ENCODE assay signal across 8 cellular contexts in genomic region chr6:156719720-156720563, GRCh38. TPM values are rescaled to one million over a fixed set of nuclear protein-coding genes. Genes with fewer than 3 reads are reported as not detected.
DNase-seq lines count a peak whose midpoint lies in the region; ATAC-seq, FAIRE-seq and TF ChIP-seq lines count a peak whose summit lies in the region.

No MANE protein-coding gene starts in this region.

- peak overlapping the region; percentile 96 for H2BK5ac ChIP-seq in H1 (ENCODE audit: low read depth, low read length)

- TF ChIP-seq EP300 in H1 (IDR thresholded peaks at IDR 0.05; ENCODE audit: borderline replicate concordance in 1 of 2, low read depth in 2 of 2, low read length in 2 of 2) = no peak

- no peaks in the 10 kb centered on the region for H3K36me3 Mint-ChIP-seq in activated CD8-positive, alpha-beta memory T cell treated with anti-CD3 and anti-CD28 coated beads, Interleukin-2, amount 10 ng/mL, durations not matched to agents 7 days and 5 days

- TF ChIP-seq POLR2A in H1 (IDR thresholded peaks at IDR 0.05; ENCODE audit: control extremely low read depth in 1 of 2, low read depth in 2 of 2, low read length in 2 of 2) = no peak

- H3K56ac ChIP-seq in H1 (replicated peaks; ENCODE audit: insufficient read length, low read depth, low read length) = peak overlapping the region; percentile 60

- FAIRE-seq in H1 (lab: Jason Lieb, UNC) = no peak

- H3K4me2 ChIP-seq in H1 (ENCODE audit: insufficient read depth in 1 of 2, low read depth in 2 of 2, low read length in 2 of 2) = peak overlapping the region; percentile 24 to 33; a peak in 2 of 4 replicates

- peak overlapping the region; percentile 76; the same call in 1 of the 2 replicates for H4K8ac ChIP-seq in H1 (ENCODE audit: extremely low read depth, insufficient read depth, low read length)

- H2BK12ac ChIP-seq in H1 (ENCODE audit: low read depth, low read length) = peak overlapping the region; percentile 100

- H3K23ac ChIP-seq in H1 (ENCODE audit: insufficient read length) = no peak overlapping the region

- H3K4me3 ChIP-seq in HEK293 (ENCODE audit: low read depth, low read length) (peak overlapping the region; percentile 1; the same call in 1 of the 2 replicates), H1 (ENCODE audit: extremely low read depth in 1 of 4, insufficient read depth in 2 of 4, low read depth in 3 of 4, low read length in 4 of 4) (peak overlapping the region in 1 of 4 experiments; percentile 3; a peak in 2 of 8 replicates), mononuclear cell (ENCODE audit: low read length) (peak overlapping the region; percentile 32)

- H2BK15ac ChIP-seq in H1 (ENCODE audit: low read length) = peak overlapping the region; percentile 98; the same call in 1 of the 2 replicates

- H3K4ac ChIP-seq in H1 (replicated peaks; ENCODE audit: insufficient read length, low read depth, low read length) = peak overlapping the region; percentile 80

- H3K27me3 Mint-ChIP-seq in activated CD8-positive, alpha-beta memory T cell treated with anti-CD3 and anti-CD28 coated beads, Interleukin-2, amount 10 ng/mL, durations not matched to agents 7 days and 5 days = peaks cover 6% of the 10 kb centered on the region

- peak overlapping the region; percentile 98 for H2BK20ac ChIP-seq in H1 (ENCODE audit: low read length)

- H3K9me3 ChIP-seq in HEK293 (ENCODE audit: control insufficient read depth, insufficient read depth, low read depth, low read length) (no peaks in the 10 kb centered on the region), H1 (ENCODE audit: insufficient read depth in 2 of 2, low read depth in 1 of 2, low read length in 1 of 2) (no peaks in the 10 kb centered on the region), mononuclear cell (ENCODE audit: low read depth, low read length) (no peaks in the 10 kb centered on the region)

- H3K14ac ChIP-seq in H1 (ENCODE audit: insufficient read length) = no peak overlapping the region

- H2AFZ ChIP-seq in H1 (ENCODE audit: low read length) = peak overlapping the region; percentile 76; the same call in 1 of the 2 replicates

- H3K27ac ChIP-seq in HEK293 (ENCODE audit: extremely low read depth, low read depth, low read length) (peak overlapping the region; percentile 8; the same call in 1 of the 2 replicates), H1 (ENCODE audit: low read depth, low read length) (peak overlapping the region; percentile 43; the same call in 1 of the 2 replicates)

- H2BK120ac ChIP-seq in H1 (replicated peaks; ENCODE audit: low read depth, low read length) = peak overlapping the region; percentile 95

- TF ChIP-seq CTCF in GM10248 (IDR thresholded peaks at IDR 0.05; ENCODE audit: control extremely low read depth, extremely low read depth, low read depth, missing control alignments) = no peak
- TF ChIP-seq CTCF in HEK293 (tag by site-specific recombination; IDR thresholded peaks at IDR 0.05) = no peak
- TF ChIP-seq CTCF in H1 (IDR thresholded peaks at IDR 0.05; ENCODE audit: control extremely low read depth in 1 of 3, insufficient read depth in 1 of 3, low read depth in 1 of 3, low read length in 3 of 3) = no peak

- H3K4me3 Mint-ChIP-seq in activated CD8-positive, alpha-beta memory T cell treated with anti-CD3 and anti-CD28 coated beads, Interleukin-2, amount 10 ng/mL, durations not matched to agents 7 days and 5 days = peak overlapping the region; percentile 71

- H4K91ac ChIP-seq in H1 (replicated peaks; ENCODE audit: insufficient read length, low read length) = peak overlapping the region; percentile 99

- CTCF ChIA-PET in GM10248 (lab: Yijun Ruan, JAX) (interaction anchor here (0.9 to 2.0 kb wide), 10 partner anchors 9 to 171 kb away, joined by 3 to 7 read pairs (median 6); no protein-coding TSS in a partner anchor), HEK293 (lab: Yijun Ruan, JAX) (no interaction called here), H1 (lab: Charles Lee; ENCODE audit: partially characterized antibody) (interaction anchor here (0.6 to 1.9 kb wide), 8 partner anchors 11 to 254 kb away, joined by 3 to 8 read pairs (median 3); no protein-coding TSS in a partner anchor)
- CTCF ChIA-PET in activated CD8-positive, alpha-beta memory T cell treated with anti-CD3 and anti-CD28 coated beads, Interleukin-2, amount 10 ng/mL, durations not matched to agents 7 days and 5 days (lab: Charles Lee) = interaction anchor here (0.8 kb wide), 1 partner anchor 16 kb away, joined by 3 read pairs; no protein-coding TSS in a partner anchor

- no peak overlapping the region for H3K9ac ChIP-seq in H1 (replicated peaks in 1 of 4; ENCODE audit: extremely low read depth in 1 of 4, low read depth in 3 of 4, low read length in 3 of 4)

- TF ChIP-seq RAD21 in H1 (IDR thresholded peaks at IDR 0.05 in 1 of 2, conservative IDR thresholded peaks at IDR 0.05 in 1 of 2; ENCODE audit: low read depth in 2 of 2, low read length in 2 of 2) = no peak

- DNase-seq in GM10248 (ENCODE audit: extremely low spot score) = peak; percentile 76
- DNase-seq in NCI-H146 treated with DMSO at 0.1 percent for 48 hours (lab: John Stamatoyannopoulos, UW; ENCODE audit: unreplicated experiment) = peak; percentile 61
- peak; percentile 66 for DNase-seq in activated CD8-positive, alpha-beta memory T cell treated with anti-CD3 and anti-CD28 coated beads, Interleukin-2, amount 10 ng/mL, durations not matched to agents 7 days and 5 days
- peak in 1 of 2 experiments; percentile 66 for DNase-seq in H1 (ENCODE audit: low read depth in 1 of 2, low spot score in 2 of 2)
- DNase-seq in stimulated activated CD8-positive, alpha-beta memory T cell treated with anti-CD3 and anti-CD28 coated beads, Interleukin-2, amount 100 ng/mL, for 1 hour (ENCODE audit: low read depth in 2 of 2) = peak; percentile 15 to 34
- DNase-seq in NCI-H2107 (lab: John Stamatoyannopoulos, UW) = no peak

- H4K20me1 ChIP-seq in H1 (replicated peaks in 1 of 2; ENCODE audit: control insufficient read depth in 1 of 2, insufficient read depth in 2 of 2, low read length in 2 of 2) = no peaks in the 10 kb centered on the region

- WGBS in H1 (ENCODE audit: extremely low coverage in 1 of 2, insufficient coverage in 1 of 2, insufficient read length in 1 of 2, insufficient replicate concordance in 2 of 2, low coverage in 1 of 2, low lambda C conversion rate in 2 of 2, missing lambda C conversion rate in 1 of 2), 2 experiments = 38% methylated on average over 50 of the region's 50 CpGs; no CpG with 5 or more reads in 1 of the 2 experiments

- peak overlapping the region; percentile 52 for H3K27ac Mint-ChIP-seq in activated CD8-positive, alpha-beta memory T cell treated with anti-CD3 and anti-CD28 coated beads, Interleukin-2, amount 10 ng/mL, durations not matched to agents 7 days and 5 days

- no peaks in the 10 kb centered on the region; the same call in 1 of the 2 replicates for H3K23me2 ChIP-seq in H1 (ENCODE audit: low read depth, low read length)

- H3K36me3 ChIP-seq in HEK293 (ENCODE audit: control insufficient read depth in 2 of 2, insufficient read depth in 1 of 2, low read length in 2 of 2) (no peaks in the 10 kb centered on the region), H1 (ENCODE audit: control insufficient read depth in 2 of 4, insufficient read depth in 4 of 4, low read length in 3 of 4) (no peaks in the 10 kb centered on the region)

- H3K9me3 Mint-ChIP-seq in activated CD8-positive, alpha-beta memory T cell treated with anti-CD3 and anti-CD28 coated beads, Interleukin-2, amount 10 ng/mL, durations not matched to agents 7 days and 5 days (ENCODE audit: low read depth) = no peaks in the 10 kb centered on the region

- peaks cover 13% of the 10 kb centered on the region for H3K4me1 Mint-ChIP-seq in activated CD8-positive, alpha-beta memory T cell treated with anti-CD3 and anti-CD28 coated beads, Interleukin-2, amount 10 ng/mL, durations not matched to agents 7 days and 5 days

- H2AK5ac ChIP-seq in H1 (ENCODE audit: low read depth, low read length) = peak overlapping the region; percentile 87; the same call in 1 of the 2 replicates

- no peaks in the 10 kb centered on the region for H3K27me3 ChIP-seq in H1 (replicated peaks in 1 of 4; ENCODE audit: control insufficient read depth in 3 of 4, extremely low read depth in 1 of 4, insufficient read depth in 3 of 4, low read length in 3 of 4)
- H3K27me3 ChIP-seq in mononuclear cell (ENCODE audit: insufficient read depth, low read length) = no peaks in the 10 kb centered on the region

- peak overlapping the region; percentile 93 for H3K18ac ChIP-seq in H1 (ENCODE audit: extremely low read depth, low read length)

- no peaks in the 10 kb centered on the region for H3K79me2 ChIP-seq in H1 (ENCODE audit: control insufficient read depth in 1 of 2, insufficient read depth in 2 of 2, low read length in 2 of 2)

- POLR2A ChIA-PET in GM10248 (lab: Yijun Ruan, JAX) (interaction anchor here (0.7 to 1.3 kb wide), 4 partner anchors 10 to 57 kb away, joined by 3 to 7 read pairs (median 5); partner anchors contain the start of gene ARID1B), HEK293 (lab: Yijun Ruan, JAX) (interaction anchor here (0.7 to 1.9 kb wide), 3 partner anchors 9 to 108 kb away, joined by 4 to 7 read pairs (median 4); no protein-coding TSS in a partner anchor), H1 (lab: Charles Lee; ENCODE audit: partially characterized antibody) (interaction anchor here (1.6 kb wide), 2 partner anchors 11 to 369 kb away, joined by 3 to 4 read pairs; no protein-coding TSS in a partner anchor)

- peak overlapping the region; percentile 69 for H4K5ac ChIP-seq in H1 (ENCODE audit: insufficient read length, low read depth, low read length)

- ATAC-seq in activated CD8-positive, alpha-beta memory T cell treated with anti-CD3 and anti-CD28 coated beads, Interleukin-2, amount 10 ng/mL, durations not matched to agents 7 days and 5 days = peak; percentile 87

- H3K4me1 ChIP-seq in HEK293 (ENCODE audit: control insufficient read depth, insufficient read depth, low read length) = no peaks in the 10 kb centered on the region; the same call in 1 of the 2 replicates
- H3K4me1 ChIP-seq in H1 (replicated peaks in 1 of 4; ENCODE audit: control insufficient read depth in 3 of 4, insufficient read depth in 4 of 4, low read length in 3 of 4) = peaks cover 14 to 28% (median 24%) of the 10 kb centered on the region in 4 experiments; a peak in 6 of 7 replicates
- peaks cover 23% of the 10 kb centered on the region for H3K4me1 ChIP-seq in mononuclear cell (ENCODE audit: insufficient read depth, low read length)

- no peaks in the 10 kb centered on the region for H3K79me1 ChIP-seq in H1 (ENCODE audit: low read depth, low read length)

RNA-seq across cellular contexts. Expression of gene ARID1B, which starts 57.2 kb away (rescaled TPM):
- total RNA-seq in activated CD8-positive, alpha-beta memory T cell treated with anti-CD3 and anti-CD28 coated beads, Interleukin-2, amount 10 ng/mL, durations not matched to agents 7 days and 5 days = 10 to 100 TPM; 59.5 to 81.5 TPM
- total RNA-seq in H1 (2021; fragmentation: NEBNext Ultra II Directional; extraction: Animal tissue kit (Norgen Biotek cat#: 25700)) = 70.3 and 71.2 TPM in 2 replicates
- polyA plus RNA-seq in H1 (2011; rRNA removed) = 24.3 and 32.2 TPM in 2 replicates
- polyA plus RNA-seq in H1 (2011; cell fraction: cytosol; rRNA removed) = 23.8 TPM
- polyA plus RNA-seq in H1 (2011; cell fraction: nucleus; rRNA removed) = 72.6 TPM
- 39.0 to 46.3 TPM (median 43.7 TPM) in 4 replicates for polyA plus RNA-seq in H1 (2012, experiment 1 of 2)
- polyA plus RNA-seq in H1 (2012, experiment 2 of 2) = 7.0 TPM
- 29.4 TPM for polyA plus RNA-seq in H1 (2013, experiment 1 of 2)
- polyA plus RNA-seq in H1 (2013, experiment 2 of 2) = 29.7 TPM
- polyA minus RNA-seq in H1 (2011; rRNA and poly(A)+ RNA removed) = 124 and 131 TPM in 2 replicates
- polyA minus RNA-seq in H1 (2011; cell fraction: cytosol; rRNA and poly(A)+ RNA removed) = 103 TPM
- 315 TPM for polyA minus RNA-seq in H1 (2011; cell fraction: nucleus; rRNA and poly(A)+ RNA removed)
- total RNA-seq in mononuclear cell = 107 TPM
